9 cellular contexts compared by ENCODE assay signal in genomic region chr11:2807276-2807681, GRCh38.
DNase-seq lines count a peak whose midpoint lies in the region; ATAC-seq and TF ChIP-seq lines count a peak whose summit lies in the region.
"Had no signal": no experiment of that assay in that cellular context is flagged by ENCODE, and none has a peak within 500 bp of the region (broad histone marks: within the 10 kb centered on the region; RNA-seq: fewer than 3 reads in every experiment).

No MANE protein-coding gene starts in this region.

- TF ChIP-seq CTCF in IMR-90 (conservative IDR thresholded peaks at IDR 0.05; ENCODE audit: low read depth, low read length) (no peak), astrocyte of the cerebellum (IDR thresholded peaks at IDR 0.05; ENCODE audit: low read depth, low read length, missing control alignments) (no peak), gastrocnemius medialis (IDR thresholded peaks at IDR 0.05 in 4 of 5, conservative IDR thresholded peaks at IDR 0.05 in 1 of 5) (no peak)

- peaks cover 0 to 2% (median 0%) of the 10 kb centered on the region in 11 donors for H3K9me3 Mint-ChIP-seq in naive thymus-derived CD4-positive, alpha-beta T cell
- H3K9me3 Mint-ChIP-seq: IgD-negative memory B cell had no signal

- no peaks in the 10 kb centered on the region for H3K79me1 ChIP-seq in IMR-90 (ENCODE audit: low read depth in 1 of 2, low read length in 2 of 2)

- H3K4me3 ChIP-seq in IMR-90 (ENCODE audit: insufficient read depth, low read depth, low read length) (no peak overlapping the region), astrocyte of the cerebellum (ENCODE audit: low read depth, low read length) (peak overlapping the region; percentile 3), gastrocnemius medialis (no peak overlapping the region)
- no peak overlapping the region for H3K4me3 ChIP-seq in naive thymus-derived CD4-positive, alpha-beta T cell (ENCODE audit: low read length)

- no peak overlapping the region for H3K4me2 ChIP-seq in IMR-90 (ENCODE audit: low read depth, low read length)

- no peak overlapping the region for H2BK15ac ChIP-seq in IMR-90 (ENCODE audit: low read depth, low read length)

- no peaks in the 10 kb centered on the region for H3K27me3 Mint-ChIP-seq in naive thymus-derived CD4-positive, alpha-beta T cell
- H3K27me3 Mint-ChIP-seq: IgD-negative memory B cell had no signal

- no peak overlapping the region for H4K91ac ChIP-seq in IMR-90 (ENCODE audit: insufficient read depth, low read depth, low read length)

- no peak overlapping the region for H2BK5ac ChIP-seq in IMR-90 (ENCODE audit: low read depth, low read length, poor library complexity, severe bottlenecking)

- H3K36me3 ChIP-seq in IMR-90 (ENCODE audit: control insufficient read depth, insufficient read depth, low read length) (no peaks in the 10 kb centered on the region), gastrocnemius medialis (no peaks in the 10 kb centered on the region)
- H3K36me3 ChIP-seq in naive thymus-derived CD4-positive, alpha-beta T cell (ENCODE audit: control insufficient read depth in 2 of 3, insufficient read depth in 3 of 3, low read length in 3 of 3), result peaks cover 0 to 8% (median 0%) of the 10 kb centered on the region in 3 experiments

- TF ChIP-seq RAD21 in IMR-90 (IDR thresholded peaks at IDR 0.05; ENCODE audit: low read length), result no peak

- TF ChIP-seq POLR2A in IMR-90 (IDR thresholded peaks at IDR 0.05; ENCODE audit: low read depth, low read length) (no peak), gastrocnemius medialis (IDR thresholded peaks at IDR 0.05) (no peak)

- no peak overlapping the region for H2AFZ ChIP-seq in IMR-90 (replicated peaks; ENCODE audit: low read length, poor library complexity)

- H2AK9ac ChIP-seq in IMR-90 (replicated peaks; ENCODE audit: low read depth, low read length, poor library complexity), result no peak overlapping the region

- H3K4me1 Mint-ChIP-seq in naive thymus-derived CD4-positive, alpha-beta T cell, result peaks cover 3 to 39% (median 26%) of the 10 kb centered on the region in 7 donors

- H3K4me1 ChIP-seq in IMR-90 (ENCODE audit: control insufficient read depth, insufficient read depth, low read length) (peaks cover 5% of the 10 kb centered on the region; the same call in 1 of the 2 replicates), gastrocnemius medialis (peaks cover 7 to 12% of the 10 kb centered on the region in 2 donors)
- no peaks in the 10 kb centered on the region for H3K4me1 ChIP-seq in naive thymus-derived CD4-positive, alpha-beta T cell (ENCODE audit: control insufficient read depth in 2 of 2, insufficient read depth in 2 of 2, low read length in 2 of 2)

- H3K56ac ChIP-seq in IMR-90 (ENCODE audit: extremely low read depth, insufficient read depth, low read length), result no peak overlapping the region

- H4K20me1 ChIP-seq in IMR-90 (ENCODE audit: insufficient read depth, low read length), result no peaks in the 10 kb centered on the region

- H3K4ac ChIP-seq in IMR-90 (ENCODE audit: low read depth, low read length), result no peak overlapping the region

- H3K18ac ChIP-seq in IMR-90 (ENCODE audit: low read depth, low read length), result no peak overlapping the region

- no peak overlapping the region for H3K23ac ChIP-seq in IMR-90 (ENCODE audit: low read depth, low read length)

- no peak overlapping the region for H4K8ac ChIP-seq in IMR-90 (ENCODE audit: low read depth in 2 of 2, low read length in 2 of 2)

- in situ Hi-C loops in IMR-90 (cut with MboI; ENCODE audit: low sequenced_read_pairs) (no loop called here), astrocyte of the cerebellum (cut with HindIII; ENCODE audit: low sequenced_read_pairs) (no loop called here), gastrocnemius medialis (cut with MboI; ENCODE audit: low sequenced_read_pairs in 4 of 4) (no loop called here), KBM-7 (cut with MboI; ENCODE audit: low pct_unique_long_range_greater_than_20kb, low sequenced_read_pairs) (no loop called here)

- CTCF ChIA-PET in IMR-90 (lab: Yijun Ruan, JAX), result no interaction called here
- CTCF ChIA-PET in naive thymus-derived CD4-positive, alpha-beta T cell (lab: Charles Lee), result no interaction called here

- H4K5ac ChIP-seq in IMR-90 (ENCODE audit: low read depth, low read length), result no peak overlapping the region

- no peak overlapping the region for H3K4me3 Mint-ChIP-seq in naive thymus-derived CD4-positive, alpha-beta T cell
- H3K4me3 Mint-ChIP-seq: IgD-negative memory B cell had no signal

- ATAC-seq in IMR-90 (ENCODE audit: low read depth) (peak; percentile 52), gastrocnemius medialis (peak in 1 of 2 donors; percentile 48), HG02642 (IDR thresholded peaks at IDR 0.05; ENCODE audit: poor library complexity, unreplicated experiment) (no peak)
- no peak for ATAC-seq in naive thymus-derived CD4-positive, alpha-beta T cell

- no peak overlapping the region for H3K9ac ChIP-seq in IMR-90 (ENCODE audit: low read depth, low read length)

- DNase-seq in IMR-90 (no peak), astrocyte of the cerebellum (ENCODE audit: low read depth) (no peak), iris pigment epithelial cell (ENCODE audit: low read depth) (peak; percentile 36), gastrocnemius medialis (peak; percentile 15 to 37), NCI-H2227 treated with DMSO at 0.1 percent for 48 hours (lab: John Stamatoyannopoulos, UW) (no peak), KBM-7 (no peak)
- no peak for DNase-seq in naive thymus-derived CD4-positive, alpha-beta T cell

- no peak overlapping the region for H3K27ac Mint-ChIP-seq in naive thymus-derived CD4-positive, alpha-beta T cell
- H3K27ac Mint-ChIP-seq: IgD-negative memory B cell had no signal

- H2BK20ac ChIP-seq in IMR-90 (ENCODE audit: low read depth, low read length), result no peak overlapping the region

- H3K27ac ChIP-seq in IMR-90 (ENCODE audit: insufficient read depth, low read length), result no peak overlapping the region
- peak overlapping the region; percentile 43 to 65 (median 62) for H3K27ac ChIP-seq in gastrocnemius medialis
- no peak overlapping the region for H3K27ac ChIP-seq in naive thymus-derived CD4-positive, alpha-beta T cell (ENCODE audit: low read depth, low read length)

- no peak overlapping the region for H2BK120ac ChIP-seq in IMR-90 (ENCODE audit: low read depth, low read length)

- H2AK5ac ChIP-seq in IMR-90 (ENCODE audit: low read depth, low read length), result no peak overlapping the region

- H3K9me1 ChIP-seq in IMR-90 (ENCODE audit: insufficient read depth, low read length), result no peaks in the 10 kb centered on the region

- BruUV-seq in IMR-90 (replicated peaks; lab: Mats Ljungman, UMichigan), result no TSS peak

- 5% methylated on average over 14 of the region's 27 CpGs; no CpG with 5 or more reads in 1 of the 2 experiments for WGBS in IMR-90 (ENCODE audit: extremely low coverage in 2 of 2, insufficient read length in 1 of 2), 2 experiments

- intact Hi-C loops in IMR-90 (cut with micrococcal nuclease), result no loop called here
- intact Hi-C loops in gastrocnemius medialis (cut with DNase I; ENCODE audit: low total_unique reads), result no loop called here
- intact Hi-C loops in naive thymus-derived CD4-positive, alpha-beta T cell (cut with micrococcal nuclease), result no loop called here

- no peak overlapping the region for H3K14ac ChIP-seq in IMR-90 (replicated peaks; ENCODE audit: low read depth, low read length)

- POLR2A ChIA-PET in IMR-90 (lab: Charles Lee; ENCODE audit: unreplicated experiment), result no interaction called here
- POLR2A ChIA-PET in naive thymus-derived CD4-positive, alpha-beta T cell (lab: Charles Lee), result no interaction called here

- peaks cover 2% of the 10 kb centered on the region; the same call in 1 of the 2 replicates for H3K9me3 ChIP-seq in IMR-90 (ENCODE audit: control insufficient read depth, insufficient read depth, low read length)
- H3K9me3 ChIP-seq in gastrocnemius medialis, result no peaks in the 10 kb centered on the region
- H3K9me3 ChIP-seq in naive thymus-derived CD4-positive, alpha-beta T cell (ENCODE audit: control insufficient read depth in 2 of 3, low read length in 3 of 3), result no peaks in the 10 kb centered on the region

- dilution Hi-C loops in IMR-90 (cut with HindIII; ENCODE audit: low sequenced_read_pairs, unreplicated experiment), result no loop called here

- peaks cover 0 to 45% (median 20%) of the 10 kb centered on the region in 5 donors for H3K36me3 Mint-ChIP-seq in naive thymus-derived CD4-positive, alpha-beta T cell

- H3K27me3 ChIP-seq in IMR-90 (ENCODE audit: control insufficient read depth, insufficient read depth, low read length) (peaks cover 25% of the 10 kb centered on the region), gastrocnemius medialis (peaks cover 4 to 11% (median 10%) of the 10 kb centered on the region in 3 donors)
- no peaks in the 10 kb centered on the region for H3K27me3 ChIP-seq in naive thymus-derived CD4-positive, alpha-beta T cell (ENCODE audit: control insufficient read depth in 2 of 2, insufficient read depth in 2 of 2, low read length in 2 of 2)

TF ChIP-seq in IMR-90, 13 proteins besides CTCF, POLR2A, EP300 and RAD21 (continues in another document):
- no peak for TF ChIP-seq MAZ (IDR thresholded peaks at IDR 0.05; ENCODE audit: borderline replicate concordance, low read depth, low read length)
- no peak for TF ChIP-seq BHLHE40 (IDR thresholded peaks at IDR 0.05; ENCODE audit: low read depth, low read length)
- TF ChIP-seq MAFK (IDR thresholded peaks at IDR 0.05; ENCODE audit: low read depth, low read length), result no peak
- no peak for TF ChIP-seq RFX5 (IDR thresholded peaks at IDR 0.05; ENCODE audit: low read depth, low read length)
- no peak for TF ChIP-seq RCOR1 (IDR thresholded peaks at IDR 0.05; ENCODE audit: insufficient replicate concordance, low read length)
- no peak for TF ChIP-seq NFE2L2 (IDR thresholded peaks at IDR 0.05; ENCODE audit: low read depth, low read length)
- no peak for TF ChIP-seq USF2 (IDR thresholded peaks at IDR 0.05; ENCODE audit: low read depth, low read length)
- TF ChIP-seq SMC3 (IDR thresholded peaks at IDR 0.05; ENCODE audit: low read depth, low read length), result no peak
- TF ChIP-seq CHD1 (IDR thresholded peaks at IDR 0.05; ENCODE audit: low read depth, low read length), result no peak
- TF ChIP-seq FOS (IDR thresholded peaks at IDR 0.05; ENCODE audit: low read depth, low read length), result no peak
- TF ChIP-seq CEBPB (IDR thresholded peaks at IDR 0.05; ENCODE audit: low read depth, low read length), result no peak
- TF ChIP-seq MXI1 (IDR thresholded peaks at IDR 0.05; ENCODE audit: borderline replicate concordance, low read depth, low read length), result no peak

Comparison
In these comparisons a context has a peak if more than half of its experiments do, and no peak if none do; other contexts are left out.
1. DNase-seq: peak in iris pigment epithelial cell (single experiment) and gastrocnemius medialis (2 of 2); none in IMR-90 (single experiment), astrocyte of the cerebellum (single experiment), NCI-H2227 treated with DMSO at 0.1 percent for 48 hours (single experiment), KBM-7 (single experiment) and naive thymus-derived CD4-positive, alpha-beta T cell (0 of 9).
2. H3K27ac ChIP-seq: peak in gastrocnemius medialis (4 of 4); none in IMR-90 (single experiment) and naive thymus-derived CD4-positive, alpha-beta T cell (single experiment).